In genomic region chr4:87117730-87118075, GRCh38 we compare ENCODE assay signal across 17 cellular contexts.
DNase-seq lines count a peak whose midpoint lies in the region; ATAC-seq and TF ChIP-seq lines count a peak whose summit lies in the region.
"Had no signal": no experiment of that assay in that cellular context is flagged by ENCODE, and none has a peak within 500 bp of the region (broad histone marks: within the 10 kb centered on the region; RNA-seq: fewer than 3 reads in every experiment).

No MANE protein-coding gene starts in this region.

- no peaks in the 10 kb centered on the region for H3K27me3 Mint-ChIP-seq in stimulated activated naive CD8-positive, alpha-beta T cell treated with anti-CD3 and anti-CD28 coated beads, Interleukin-15, amount 100 ng/mL, for 72 hours
- H3K27me3 Mint-ChIP-seq: activated naive CD4-positive, alpha-beta T cell treated with anti-CD3 and anti-CD28 coated beads, Interleukin-2, amount 10 ng/mL, durations not matched to agents 7 days and 5 days; CD4-positive, CD25-positive, alpha-beta regulatory T cell had no signal

- TF ChIP-seq RAD21 in SK-N-SH (IDR thresholded peaks at IDR 0.05; ENCODE audit: low read length), result no peak

- POLR2A ChIA-PET in SK-N-SH (lab: Yijun Ruan, JAX), result no interaction called here

- peaks cover 14% of the 10 kb centered on the region for H3K4me1 ChIP-seq in hepatocyte (ENCODE audit: insufficient read depth)
- peaks cover 68% of the 10 kb centered on the region for H3K4me1 ChIP-seq in psoas muscle
- peaks cover 0 to 3% of the 10 kb centered on the region in 2 experiments; a peak in 1 of 4 replicates for H3K4me1 ChIP-seq in SK-N-SH (ENCODE audit: control insufficient read depth in 1 of 2, insufficient read depth in 2 of 2, low read depth in 1 of 2, low read length in 1 of 2)

- no peak for ATAC-seq in stimulated activated naive CD8-positive, alpha-beta T cell treated with anti-CD3 and anti-CD28 coated beads, Interleukin-15, amount 100 ng/mL, for 72 hours
- ATAC-seq in stimulated activated naive CD8-positive, alpha-beta T cell treated with anti-CD3 and anti-CD28 coated beads, Interleukin-15, Interleukin-2, amounts not matched to agents 100 U/mL and 50 U/mL, for 24 hours, result no peak
- no peak for ATAC-seq in psoas muscle
- no peak for ATAC-seq in esophagus mucosa

- 80% methylated on average over 5 of the region's 5 CpGs for WGBS in hepatocyte (ENCODE audit: low lambda C conversion rate, missing lambda C conversion rate)
- WGBS in psoas muscle, 3 donors, result 33 to 55% (median 44%) methylated on average over 5 of the region's 5 CpGs
- 92% methylated on average over 5 of the region's 5 CpGs for WGBS in SK-N-SH (ENCODE audit: low lambda C conversion rate)

- H3K79me2 ChIP-seq in hepatocyte, result peaks cover 42% of the 10 kb centered on the region
- H3K79me2 ChIP-seq in SK-N-SH (ENCODE audit: insufficient read depth), result no peaks in the 10 kb centered on the region

- H3K27me3 ChIP-seq in hepatocyte (no peaks in the 10 kb centered on the region), psoas muscle (ENCODE audit: insufficient read depth in 3 of 3, low read length in 2 of 3) (no peaks in the 10 kb centered on the region), SK-N-SH (ENCODE audit: insufficient read depth) (no peaks in the 10 kb centered on the region)
- H3K27me3 ChIP-seq: ascending aorta, left lung, spleen, suprapubic skin had no signal

- H3K4me2 ChIP-seq in hepatocyte (no peak overlapping the region), SK-N-SH (no peak overlapping the region)

- TF ChIP-seq CTCF in hepatocyte (IDR thresholded peaks at IDR 0.05; ENCODE audit: poor library complexity) (no peak), psoas muscle (IDR thresholded peaks at IDR 0.05) (no peak), SK-N-SH (IDR thresholded peaks at IDR 0.05) (no peak)

- CTCF ChIA-PET in SK-N-SH (lab: Yijun Ruan, JAX), result interaction anchor here (1.1 to 2.8 kb wide), 4 partner anchors 13 to 118 kb away, joined by 3 to 5 read pairs (median 4); no protein-coding TSS in a partner anchor

- H3K9me2 ChIP-seq in hepatocyte (replicated peaks; ENCODE audit: insufficient read depth) (no peaks in the 10 kb centered on the region), SK-N-SH (no peaks in the 10 kb centered on the region)

- peak overlapping the region; percentile 19 for H3K27ac Mint-ChIP-seq in stimulated activated naive CD8-positive, alpha-beta T cell treated with anti-CD3 and anti-CD28 coated beads, Interleukin-15, amount 100 ng/mL, for 72 hours
- H3K27ac Mint-ChIP-seq: activated naive CD4-positive, alpha-beta T cell treated with anti-CD3 and anti-CD28 coated beads, Interleukin-2, amount 10 ng/mL, durations not matched to agents 7 days and 5 days; CD4-positive, CD25-positive, alpha-beta regulatory T cell had no signal

- no peaks in the 10 kb centered on the region for H3F3A ChIP-seq in SK-N-SH (replicated peaks; ENCODE audit: insufficient read depth)

- intact Hi-C loops in psoas muscle (cut with DNase I), result loop anchor here in 1 of 2 donors (10.0 kb wide), 1 partner anchor 623 kb away; no protein-coding TSS in a partner anchor

- H3K27ac ChIP-seq in hepatocyte (peak overlapping the region; percentile 53), psoas muscle (peak overlapping the region; percentile 87), SK-N-SH (ENCODE audit: low read depth in 2 of 2, low read length in 1 of 2) (no peak overlapping the region)
- H3K27ac ChIP-seq: spleen, suprapubic skin had no signal

- no peak for DNase-seq in stimulated activated naive CD8-positive, alpha-beta T cell treated with anti-CD3 and anti-CD28 coated beads, Interleukin-15, amount 100 ng/mL, for 72 hours
- DNase-seq in stimulated activated naive CD8-positive, alpha-beta T cell treated with anti-CD3 and anti-CD28 coated beads, Interleukin-15, Interleukin-2, amounts not matched to agents 100 U/mL and 50 U/mL, for 24 hours, result no peak
- no peak for DNase-seq in hepatocyte (ENCODE audit: low spot score)
- DNase-seq in psoas muscle, result no peak
- no peak for DNase-seq in NCI-H524 treated with DMSO at 0.1 percent for 48 hours (lab: John Stamatoyannopoulos, UW)
- no peak for DNase-seq in T-helper 1 cell
- DNase-seq in SK-N-SH, result no peak
- DNase-seq: activated naive CD4-positive, alpha-beta T cell treated with anti-CD3 and anti-CD28 coated beads, Interleukin-2, amount 10 ng/mL, durations not matched to agents 7 days and 5 days; CD4-positive, CD25-positive, alpha-beta regulatory T cell; DMS53; left lung; NCI-H1417; spleen had no signal

- H3K36me3 ChIP-seq in hepatocyte (replicated peaks; ENCODE audit: insufficient read depth, low read depth), result no peaks in the 10 kb centered on the region
- H3K36me3 ChIP-seq in psoas muscle (ENCODE audit: insufficient read depth in 1 of 2, low read depth in 1 of 2), result peaks cover 5 to 49% of the 10 kb centered on the region in 2 donors
- peaks cover 18 to 22% of the 10 kb centered on the region in 2 experiments for H3K36me3 ChIP-seq in SK-N-SH (replicated peaks in 1 of 2; ENCODE audit: control insufficient read depth in 1 of 2, insufficient read depth in 2 of 2, low read length in 1 of 2)

- H3K4me3 ChIP-seq in hepatocyte (no peak overlapping the region), psoas muscle (no peak overlapping the region), SK-N-SH (ENCODE audit: low read depth in 2 of 2, low read length in 1 of 2) (no peak overlapping the region)
- H3K4me3 ChIP-seq: ascending aorta, HAP-1, left lung, spleen, suprapubic skin had no signal

- peaks cover 13% of the 10 kb centered on the region for H3K4me1 Mint-ChIP-seq in stimulated activated naive CD8-positive, alpha-beta T cell treated with anti-CD3 and anti-CD28 coated beads, Interleukin-15, amount 100 ng/mL, for 72 hours

- no peaks in the 10 kb centered on the region for H3K9me3 Mint-ChIP-seq in stimulated activated naive CD8-positive, alpha-beta T cell treated with anti-CD3 and anti-CD28 coated beads, Interleukin-15, amount 100 ng/mL, for 72 hours
- H3K9me3 Mint-ChIP-seq: activated naive CD4-positive, alpha-beta T cell treated with anti-CD3 and anti-CD28 coated beads, Interleukin-2, amount 10 ng/mL, durations not matched to agents 7 days and 5 days; CD4-positive, CD25-positive, alpha-beta regulatory T cell had no signal

- H3K4me3 Mint-ChIP-seq in stimulated activated naive CD8-positive, alpha-beta T cell treated with anti-CD3 and anti-CD28 coated beads, Interleukin-15, amount 100 ng/mL, for 72 hours, result no peak overlapping the region
- H3K4me3 Mint-ChIP-seq: activated naive CD4-positive, alpha-beta T cell treated with anti-CD3 and anti-CD28 coated beads, Interleukin-2, amount 10 ng/mL, durations not matched to agents 7 days and 5 days; CD4-positive, CD25-positive, alpha-beta regulatory T cell had no signal

- TF ChIP-seq EP300 in SK-N-SH (IDR thresholded peaks at IDR 0.05; ENCODE audit: borderline replicate concordance in 1 of 2, low read depth in 1 of 2, low read length in 1 of 2), result no peak

- H3K9me3 ChIP-seq in hepatocyte (ENCODE audit: low read depth) (no peaks in the 10 kb centered on the region), psoas muscle (no peaks in the 10 kb centered on the region), SK-N-SH (no peaks in the 10 kb centered on the region)
- H3K9me3 ChIP-seq: ascending aorta, HAP-1, left lung, spleen, suprapubic skin had no signal

- no peak overlapping the region for H3K9ac ChIP-seq in SK-N-SH

- H4K20me1 ChIP-seq in hepatocyte (ENCODE audit: insufficient read depth, poor library complexity, severe bottlenecking), result no peaks in the 10 kb centered on the region
- H4K20me1 ChIP-seq in SK-N-SH (ENCODE audit: insufficient read depth), result no peaks in the 10 kb centered on the region

- H2AFZ ChIP-seq in hepatocyte (no peak overlapping the region), SK-N-SH (ENCODE audit: low read depth) (no peak overlapping the region)

TF ChIP-seq in SK-N-SH, 30 proteins besides CTCF, POLR2A, EP300 and RAD21 (continues in another document):
- TF ChIP-seq, protein P1, sequence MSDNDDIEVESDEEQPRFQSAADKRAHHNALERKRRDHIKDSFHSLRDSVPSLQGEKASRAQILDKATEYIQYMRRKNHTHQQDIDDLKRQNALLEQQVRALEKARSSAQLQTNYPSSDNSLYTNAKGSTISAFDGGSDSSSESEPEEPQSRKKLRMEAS (IDR thresholded peaks at IDR 0.05; ENCODE audit: low read depth), result no peak
- TF ChIP-seq YY1 (IDR thresholded peaks at IDR 0.05; ENCODE audit: low read depth), result no peak
- no peak for TF ChIP-seq CHD2 (IDR thresholded peaks at IDR 0.05; ENCODE audit: low read length, partially characterized antibody)
- TF ChIP-seq, protein P2, sequence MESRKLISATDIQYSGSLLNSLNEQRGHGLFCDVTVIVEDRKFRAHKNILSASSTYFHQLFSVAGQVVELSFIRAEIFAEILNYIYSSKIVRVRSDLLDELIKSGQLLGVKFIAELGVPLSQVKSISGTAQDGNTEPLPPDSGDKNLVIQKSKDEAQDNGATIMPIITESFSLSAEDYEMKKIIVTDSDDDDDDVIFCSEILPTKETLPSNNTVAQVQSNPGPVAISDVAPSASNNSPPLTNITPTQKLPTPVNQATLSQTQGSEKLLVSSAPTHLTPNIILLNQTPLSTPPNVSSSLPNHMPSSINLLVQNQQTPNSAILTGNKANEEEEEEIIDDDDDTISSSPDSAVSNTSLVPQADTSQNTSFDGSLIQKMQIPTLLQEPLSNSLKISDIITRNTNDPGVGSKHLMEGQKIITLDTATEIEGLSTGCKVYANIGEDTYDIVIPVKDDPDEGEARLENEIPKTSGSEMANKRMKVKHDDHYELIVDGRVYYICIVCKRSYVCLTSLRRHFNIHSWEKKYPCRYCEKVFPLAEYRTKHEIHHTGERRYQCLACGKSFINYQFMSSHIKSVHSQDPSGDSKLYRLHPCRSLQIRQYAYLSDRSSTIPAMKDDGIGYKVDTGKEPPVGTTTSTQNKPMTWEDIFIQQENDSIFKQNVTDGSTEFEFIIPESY (IDR thresholded peaks at IDR 0.05; ENCODE audit: borderline replicate concordance, low read depth), result no peak
- TF ChIP-seq SIN3A (IDR thresholded peaks at IDR 0.05; ENCODE audit: borderline replicate concordance, low read depth, low read length), result no peak
- no peak for TF ChIP-seq GATA2 (CRISPR knock-in tag; IDR thresholded peaks at IDR 0.05)
- TF ChIP-seq FOSL2 (IDR thresholded peaks at IDR 0.05; ENCODE audit: borderline replicate concordance, low read depth), result no peak
- no peak for TF ChIP-seq MXI1 (IDR thresholded peaks at IDR 0.05; ENCODE audit: low read depth, low read length)
- TF ChIP-seq RCOR1 (IDR thresholded peaks at IDR 0.05; ENCODE audit: low read length), result no peak
- no peak for TF ChIP-seq POLR2AphosphoS5 (IDR thresholded peaks at IDR 0.05; ENCODE audit: low read depth, low read length)
- no peak for TF ChIP-seq USF2 (IDR thresholded peaks at IDR 0.05; ENCODE audit: borderline replicate concordance, low read depth, low read length)
- TF ChIP-seq JUND (IDR thresholded peaks at IDR 0.05), result no peak

Comparison
In these comparisons a context has a peak if more than half of its experiments do, and no peak if none do; other contexts are left out.
1. H3K27ac ChIP-seq: peak in hepatocyte (single experiment) and psoas muscle (single experiment); none in SK-N-SH (0 of 2).